In genomic region chr22:49962012-49962750, GRCh38 we compare ENCODE assay signal across 8 cellular contexts. TPM values are rescaled to one million over a fixed set of nuclear protein-coding genes. Genes with fewer than 3 reads are reported as not detected.
DNase-seq lines count a peak whose midpoint lies in the region; ATAC-seq and TF ChIP-seq lines count a peak whose summit lies in the region.

No MANE protein-coding gene starts in this region.

- peaks cover 0 to 37% (median 25%) of the 10 kb centered on the region in 5 donors for H3K36me3 ChIP-seq in subcutaneous abdominal adipose tissue (ENCODE audit: control insufficient read depth in 5 of 5, insufficient read depth in 5 of 5, low read length in 5 of 5)

- H3K4me1 ChIP-seq in subcutaneous abdominal adipose tissue (ENCODE audit: control insufficient read depth in 5 of 5, insufficient read depth in 5 of 5, low read length in 5 of 5), result peaks cover 5 to 78% (median 74%) of the 10 kb centered on the region in 5 donors

- peaks cover 19 to 25% of the 10 kb centered on the region in 2 donors for H3K36me3 Mint-ChIP-seq in activated naive CD4-positive, alpha-beta T cell treated with anti-CD3 and anti-CD28 coated beads, Interleukin-2, amount 50 U/mL, for 72 hours

- peak overlapping the region; percentile 68 to 97 (median 95) for H3K9ac ChIP-seq in subcutaneous abdominal adipose tissue (ENCODE audit: low read length in 5 of 5)

- peak overlapping the region; percentile 98 for H3K27ac ChIP-seq in subcutaneous abdominal adipose tissue (ENCODE audit: low read depth, low read length)

- TF ChIP-seq RAD21 in Ishikawa (IDR thresholded peaks at IDR 0.05; ENCODE audit: low read depth), result no peak

- no peaks in the 10 kb centered on the region for H3K27me3 ChIP-seq in subcutaneous abdominal adipose tissue (ENCODE audit: control insufficient read depth in 5 of 5, insufficient read depth in 4 of 5, low read length in 5 of 5)

- peak overlapping the region; percentile 93 to 97 for H3K27ac Mint-ChIP-seq in activated naive CD4-positive, alpha-beta T cell treated with anti-CD3 and anti-CD28 coated beads, Interleukin-2, amount 50 U/mL, for 72 hours

- peak overlapping the region; percentile 62 to 99 (median 96) for H3K4me3 ChIP-seq in subcutaneous abdominal adipose tissue (ENCODE audit: low read depth in 1 of 5, low read length in 5 of 5)

- DNase-seq in DMS53 treated with DMSO at 0.1 percent for 48 hours (lab: John Stamatoyannopoulos, UW; ENCODE audit: unreplicated experiment) (peak; percentile 63), SKM-1 treated with dmso at 0.1 percent for 144 hours (lab: John Stamatoyannopoulos, UW; ENCODE audit: unreplicated experiment) (peak; percentile 34), globus pallidus (ENCODE audit: low spot score) (peak; percentile 79), nucleus accumbens (lab: John Stamatoyannopoulos, UW) (peak in 47 of 56 donors; percentile 17 to 83 (median 60)), NOMO-1 treated with DMSO at 0.1 percent for 48 hours (lab: John Stamatoyannopoulos, UW; ENCODE audit: unreplicated experiment) (no peak)
- peak; percentile 61 to 92 for DNase-seq in activated naive CD4-positive, alpha-beta T cell treated with anti-CD3 and anti-CD28 coated beads, Interleukin-2, amount 50 U/mL, for 72 hours (ENCODE audit: low spot score in 2 of 2)

- H3K9me3 ChIP-seq in subcutaneous abdominal adipose tissue (ENCODE audit: control insufficient read depth in 5 of 5, low read length in 5 of 5), result no peaks in the 10 kb centered on the region

- peak; percentile 36 to 39 for ATAC-seq in activated naive CD4-positive, alpha-beta T cell treated with anti-CD3 and anti-CD28 coated beads, Interleukin-2, amount 50 U/mL, for 72 hours

- no peak; the same call in 1 of the 2 replicates for TF ChIP-seq EP300 in Ishikawa (IDR thresholded peaks at IDR 0.05; ENCODE audit: borderline replicate concordance)

- H3K9me3 Mint-ChIP-seq in activated naive CD4-positive, alpha-beta T cell treated with anti-CD3 and anti-CD28 coated beads, Interleukin-2, amount 50 U/mL, for 72 hours, result no peaks in the 10 kb centered on the region

TF ChIP-seq in Ishikawa, 13 proteins besides CTCF, POLR2A, EP300 and RAD21:
- TF ChIP-seq TCF12 (IDR thresholded peaks at IDR 0.05; ENCODE audit: low read depth), result peak; percentile 47; the same call in 1 of the 2 replicates
- TF ChIP-seq FOXM1 (IDR thresholded peaks at IDR 0.05; ENCODE audit: borderline replicate concordance, low read depth), result no peak
- no peak for TF ChIP-seq CREB1 (IDR thresholded peaks at IDR 0.05; ENCODE audit: low read depth)
- TF ChIP-seq EGR1 (IDR thresholded peaks at IDR 0.05), result peak; percentile 28; the same call in 1 of the 2 replicates
- TF ChIP-seq REST (IDR thresholded peaks at IDR 0.05; ENCODE audit: low read depth), result no peak
- TF ChIP-seq ZBTB7A (IDR thresholded peaks at IDR 0.05; ENCODE audit: low read depth), result no peak
- no peak for TF ChIP-seq YY1 (IDR thresholded peaks at IDR 0.05; ENCODE audit: low read depth)
- TF ChIP-seq MAX (IDR thresholded peaks at IDR 0.05), result no peak; the same call in 1 of the 2 replicates
- peak; percentile 90 for TF ChIP-seq USF1 (IDR thresholded peaks at IDR 0.05)
- TF ChIP-seq TAF1 (IDR thresholded peaks at IDR 0.05; ENCODE audit: low read depth), result no peak

RNA-seq across cellular contexts. Expression of gene PIM3, which starts 1.6 kb away (rescaled TPM):
- 100 to 1,000 TPM in 1 of 2 donors, 10 to 100 TPM in 1; 77.2 to 522 TPM for total RNA-seq in activated naive CD4-positive, alpha-beta T cell treated with anti-CD3 and anti-CD28 coated beads, Interleukin-2, amount 50 U/mL, for 72 hours

RNA-seq across cellular contexts. Expression of gene CRELD2, which starts 43.7 kb away (rescaled TPM):
- total RNA-seq in activated naive CD4-positive, alpha-beta T cell treated with anti-CD3 and anti-CD28 coated beads, Interleukin-2, amount 50 U/mL, for 72 hours, result 10 to 100 TPM; 19.1 to 31.0 TPM

RNA-seq across cellular contexts. Expression of gene ALG12, which starts 43.9 kb away (rescaled TPM):
- 10 to 100 TPM; 14.8 to 15.3 TPM for total RNA-seq in activated naive CD4-positive, alpha-beta T cell treated with anti-CD3 and anti-CD28 coated beads, Interleukin-2, amount 50 U/mL, for 72 hours

RNA-seq across cellular contexts. Expression of gene IL17REL, which starts 50.4 kb away (rescaled TPM):
- under 1 TPM; 0.11 to 0.12 TPM for total RNA-seq in activated naive CD4-positive, alpha-beta T cell treated with anti-CD3 and anti-CD28 coated beads, Interleukin-2, amount 50 U/mL, for 72 hours
